1 cellular context compared by ENCODE assay signal in the genomic region with DNA sequence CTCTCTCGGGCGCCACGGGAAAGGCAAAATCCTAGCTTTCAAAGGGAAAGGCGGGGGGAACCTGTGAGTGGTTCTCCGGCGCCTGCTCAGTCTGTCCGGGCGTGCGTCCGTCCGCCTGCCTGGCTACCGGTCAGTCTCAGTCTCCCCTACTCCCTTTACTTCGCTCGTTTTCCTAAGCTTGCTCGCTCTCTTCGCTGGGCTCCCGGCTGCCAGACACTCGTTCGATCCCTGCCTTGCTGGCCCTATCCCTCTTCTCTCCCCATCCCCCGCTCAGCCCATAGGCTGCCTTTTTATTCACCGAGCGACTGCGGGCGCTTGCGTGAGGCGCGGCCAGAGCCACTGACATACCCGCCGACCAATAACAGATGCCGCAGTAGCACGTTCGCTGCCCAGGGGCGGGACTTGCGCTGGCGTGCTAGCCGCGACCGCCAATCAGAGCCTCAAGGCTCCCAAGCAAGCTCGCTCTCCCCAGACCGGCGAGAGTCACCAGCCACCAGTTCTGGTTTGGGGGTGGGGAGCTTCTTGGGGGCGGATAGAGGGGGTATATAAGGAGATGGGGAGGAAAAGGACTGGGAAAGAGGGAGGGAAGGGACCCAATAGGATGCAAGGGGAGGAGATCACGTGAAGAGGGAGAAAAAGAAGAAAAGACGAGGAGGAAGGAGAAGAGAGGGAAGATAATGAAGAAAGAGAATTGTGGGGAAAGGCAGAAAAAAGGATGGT.
TF ChIP-seq lines count a peak whose summit lies in the region.

No MANE protein-coding gene starts in this region.

TF ChIP-seq in HEK293, 187 proteins besides CTCF, POLR2A, EP300 and RAD21 (continued from another document and continues in another):
- TF ChIP-seq ZSCAN18 (tag by site-specific recombination; IDR thresholded peaks at IDR 0.05) (no peak), ZNF114 (tag by site-specific recombination; IDR thresholded peaks at IDR 0.05) (no peak), ZNF302 (tag by site-specific recombination; IDR thresholded peaks at IDR 0.05; ENCODE audit: low read depth) (no peak), ZNF529 (tag by site-specific recombination; IDR thresholded peaks at IDR 0.05; ENCODE audit: insufficient replicate concordance) (no peak), ZNF521 (tag by site-specific recombination; IDR thresholded peaks at IDR 0.05) (no peak), KLF17 (tag by site-specific recombination; IDR thresholded peaks at IDR 0.05) (no peak), ZNF548 (tag by site-specific recombination; IDR thresholded peaks at IDR 0.05) (no peak), EGR2 (tag by site-specific recombination; IDR thresholded peaks at IDR 0.05; ENCODE audit: low read depth) (peak; percentile 20; the same call in 1 of the 2 replicates), ZFHX2 (tag by site-specific recombination; conservative IDR thresholded peaks at IDR 0.05) (no peak), WT1 (tag by site-specific recombination; IDR thresholded peaks at IDR 0.05) (no peak), ZNF426 (tag by site-specific recombination; IDR thresholded peaks at IDR 0.05) (no peak), ZNF16 (tag by site-specific recombination; IDR thresholded peaks at IDR 0.05; ENCODE audit: low read depth) (no peak), REST (tag by site-specific recombination; IDR thresholded peaks at IDR 0.05) (no peak), ZNF555 (tag by site-specific recombination; conservative IDR thresholded peaks at IDR 0.05) (no peak), ZNF23 (tag by site-specific recombination; IDR thresholded peaks at IDR 0.05; ENCODE audit: borderline replicate concordance) (no peak), KLF8 (tag by site-specific recombination; IDR thresholded peaks at IDR 0.05) (no peak), ZNF2 (tag by site-specific recombination; IDR thresholded peaks at IDR 0.05) (no peak), ZNF629 (tag by site-specific recombination; IDR thresholded peaks at IDR 0.05) (no peak; the same call in 1 of the 2 replicates), ZBTB10 (tag by site-specific recombination; IDR thresholded peaks at IDR 0.05) (no peak), ZNF19 (tag by site-specific recombination; IDR thresholded peaks at IDR 0.05; ENCODE audit: low read depth) (no peak), GLI2 (tag by site-specific recombination; IDR thresholded peaks at IDR 0.05; ENCODE audit: borderline replicate concordance, low read depth) (no peak), ZNF202 (tag by site-specific recombination; IDR thresholded peaks at IDR 0.05; ENCODE audit: borderline replicate concordance) (no peak), ZSCAN23 (tag by site-specific recombination; IDR thresholded peaks at IDR 0.05) (no peak), GFI1B (tag by site-specific recombination; IDR thresholded peaks at IDR 0.05) (no peak), OVOL3 (tag by site-specific recombination; IDR thresholded peaks at IDR 0.05) (no peak), ZNF785 (tag by site-specific recombination; IDR thresholded peaks at IDR 0.05) (no peak), ZNF473 (tag by site-specific recombination; IDR thresholded peaks at IDR 0.05) (0 out of 2 replicates have a peak, but pooled peaks have one; percentile 14), TCF7L2 (IDR thresholded peaks at IDR 0.05; ENCODE audit: borderline replicate concordance, low read depth, low read length) (no peak), ZNF157 (tag by site-specific recombination; IDR thresholded peaks at IDR 0.05) (no peak), RBAK (tag by site-specific recombination; IDR thresholded peaks at IDR 0.05) (no peak), KLF7 (tag by site-specific recombination; IDR thresholded peaks at IDR 0.05; ENCODE audit: borderline replicate concordance) (no peak), KLF1 (tag by site-specific recombination; IDR thresholded peaks at IDR 0.05) (no peak), ZNF398 (tag by site-specific recombination; IDR thresholded peaks at IDR 0.05) (peak; percentile 96), ZNF560 (tag by site-specific recombination; IDR thresholded peaks at IDR 0.05; ENCODE audit: borderline replicate concordance) (no peak), ZNF214 (tag by site-specific recombination; IDR thresholded peaks at IDR 0.05; ENCODE audit: borderline replicate concordance) (no peak), SCRT1 (tag by site-specific recombination; IDR thresholded peaks at IDR 0.05; ENCODE audit: borderline replicate concordance) (no peak)
- TF ChIP-seq, protein P1, sequence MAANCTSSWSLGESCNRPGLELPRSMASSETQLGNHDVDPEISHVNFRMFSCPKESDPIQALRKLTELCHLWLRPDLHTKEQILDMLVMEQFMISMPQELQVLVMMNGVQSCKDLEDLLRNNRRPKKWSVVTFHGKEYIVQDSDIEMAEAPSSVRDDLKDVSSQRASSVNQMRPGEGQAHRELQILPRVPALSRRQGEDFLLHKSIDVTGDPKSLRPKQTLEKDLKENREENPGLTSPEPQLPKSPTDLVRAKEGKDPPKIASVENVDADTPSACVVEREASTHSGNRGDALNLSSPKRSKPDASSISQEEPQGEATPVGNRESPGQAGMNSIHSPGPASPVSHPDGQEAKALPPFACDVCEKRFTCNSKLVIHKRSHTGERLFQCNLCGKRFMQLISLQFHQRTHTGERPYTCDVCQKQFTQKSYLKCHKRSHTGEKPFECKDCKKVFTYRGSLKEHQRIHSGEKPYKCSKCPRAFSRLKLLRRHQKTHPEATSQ (tag by site-specific recombination; IDR thresholded peaks at IDR 0.05): no peak
- TF ChIP-seq, protein P2, sequence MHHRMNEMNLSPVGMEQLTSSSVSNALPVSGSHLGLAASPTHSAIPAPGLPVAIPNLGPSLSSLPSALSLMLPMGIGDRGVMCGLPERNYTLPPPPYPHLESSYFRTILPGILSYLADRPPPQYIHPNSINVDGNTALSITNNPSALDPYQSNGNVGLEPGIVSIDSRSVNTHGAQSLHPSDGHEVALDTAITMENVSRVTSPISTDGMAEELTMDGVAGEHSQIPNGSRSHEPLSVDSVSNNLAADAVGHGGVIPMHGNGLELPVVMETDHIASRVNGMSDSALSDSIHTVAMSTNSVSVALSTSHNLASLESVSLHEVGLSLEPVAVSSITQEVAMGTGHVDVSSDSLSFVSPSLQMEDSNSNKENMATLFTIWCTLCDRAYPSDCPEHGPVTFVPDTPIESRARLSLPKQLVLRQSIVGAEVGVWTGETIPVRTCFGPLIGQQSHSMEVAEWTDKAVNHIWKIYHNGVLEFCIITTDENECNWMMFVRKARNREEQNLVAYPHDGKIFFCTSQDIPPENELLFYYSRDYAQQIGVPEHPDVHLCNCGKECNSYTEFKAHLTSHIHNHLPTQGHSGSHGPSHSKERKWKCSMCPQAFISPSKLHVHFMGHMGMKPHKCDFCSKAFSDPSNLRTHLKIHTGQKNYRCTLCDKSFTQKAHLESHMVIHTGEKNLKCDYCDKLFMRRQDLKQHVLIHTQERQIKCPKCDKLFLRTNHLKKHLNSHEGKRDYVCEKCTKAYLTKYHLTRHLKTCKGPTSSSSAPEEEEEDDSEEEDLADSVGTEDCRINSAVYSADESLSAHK (tag by site-specific recombination; IDR thresholded peaks at IDR 0.05): no peak
- TF ChIP-seq, protein P3, sequence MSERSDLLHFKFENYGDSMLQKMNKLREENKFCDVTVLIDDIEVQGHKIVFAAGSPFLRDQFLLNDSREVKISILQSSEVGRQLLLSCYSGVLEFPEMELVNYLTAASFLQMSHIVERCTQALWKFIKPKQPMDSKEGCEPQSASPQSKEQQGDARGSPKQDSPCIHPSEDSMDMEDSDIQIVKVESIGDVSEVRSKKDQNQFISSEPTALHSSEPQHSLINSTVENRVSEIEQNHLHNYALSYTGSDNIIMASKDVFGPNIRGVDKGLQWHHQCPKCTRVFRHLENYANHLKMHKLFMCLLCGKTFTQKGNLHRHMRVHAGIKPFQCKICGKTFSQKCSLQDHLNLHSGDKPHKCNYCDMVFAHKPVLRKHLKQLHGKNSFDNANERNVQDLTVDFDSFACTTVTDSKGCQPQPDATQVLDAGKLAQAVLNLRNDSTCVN (tag by site-specific recombination; optimal IDR thresholded peaks at IDR 0.05): peak; percentile 42
- TF ChIP-seq, protein P4, sequence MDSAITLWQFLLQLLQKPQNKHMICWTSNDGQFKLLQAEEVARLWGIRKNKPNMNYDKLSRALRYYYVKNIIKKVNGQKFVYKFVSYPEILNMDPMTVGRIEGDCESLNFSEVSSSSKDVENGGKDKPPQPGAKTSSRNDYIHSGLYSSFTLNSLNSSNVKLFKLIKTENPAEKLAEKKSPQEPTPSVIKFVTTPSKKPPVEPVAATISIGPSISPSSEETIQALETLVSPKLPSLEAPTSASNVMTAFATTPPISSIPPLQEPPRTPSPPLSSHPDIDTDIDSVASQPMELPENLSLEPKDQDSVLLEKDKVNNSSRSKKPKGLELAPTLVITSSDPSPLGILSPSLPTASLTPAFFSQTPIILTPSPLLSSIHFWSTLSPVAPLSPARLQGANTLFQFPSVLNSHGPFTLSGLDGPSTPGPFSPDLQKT (IDR thresholded peaks at IDR 0.05; ENCODE audit: borderline replicate concordance, low read depth, low read length): no peak
